In genomic region chr18:11146947-11147345, GRCh38 we compare ENCODE assay signal across 17 cellular contexts. TPM values are rescaled to one million over a fixed set of nuclear protein-coding genes. Genes with fewer than 3 reads are reported as not detected.
DNase-seq lines count a peak whose midpoint lies in the region; ATAC-seq and TF ChIP-seq lines count a peak whose summit lies in the region.
"Had no signal": no experiment of that assay in that cellular context is flagged by ENCODE, and none has a peak within 500 bp of the region (broad histone marks: within the 10 kb centered on the region; RNA-seq: fewer than 3 reads in every experiment).

No MANE protein-coding gene starts in this region.

- intact Hi-C loops in sigmoid colon (cut with DNase I), result loop anchor here (5.0 kb wide), 1 partner anchor 290 kb away; no protein-coding TSS in a partner anchor

- H3K27me3 ChIP-seq in brain microvascular endothelial cell (replicated peaks), result no peaks in the 10 kb centered on the region
- peaks cover 71% of the 10 kb centered on the region for H3K27me3 ChIP-seq in iPS-20b (ENCODE audit: insufficient read depth, low read length)
- peaks cover 8 to 41% (median 28%) of the 10 kb centered on the region in 3 donors for H3K27me3 ChIP-seq in sigmoid colon

- H3K4me3 ChIP-seq in GM12875 (ENCODE audit: low read depth, low read length) (peak overlapping the region; percentile 63), brain microvascular endothelial cell (ENCODE audit: low read depth, low read length) (peak overlapping the region; percentile 69), iPS-20b (ENCODE audit: low read length) (peak overlapping the region; percentile 67), sigmoid colon (peak overlapping the region; percentile 8 to 53 (median 44))
- H3K4me3 ChIP-seq: colonic mucosa, K562, lung, SJSA1 had no signal

- TF ChIP-seq EP300 in sigmoid colon (IDR thresholded peaks at IDR 0.05), result no peak

- TF ChIP-seq CTCF in GM12875 (IDR thresholded peaks at IDR 0.05; ENCODE audit: borderline replicate concordance, insufficient read depth, low read depth, low read length), result no peak
- TF ChIP-seq CTCF in brain microvascular endothelial cell (IDR thresholded peaks at IDR 0.05; ENCODE audit: low read depth, low read length, missing control alignments), result no peak
- no peak for TF ChIP-seq CTCF in sigmoid colon (IDR thresholded peaks at IDR 0.05)

- no peak for TF ChIP-seq POLR2A in sigmoid colon (IDR thresholded peaks at IDR 0.05)

- in situ Hi-C loops in brain microvascular endothelial cell (cut with HindIII; ENCODE audit: low pct_ligation_motif_present, low sequenced_read_pairs), result no loop called here

- H3K27ac ChIP-seq in brain microvascular endothelial cell (no peak overlapping the region), iPS-20b (ENCODE audit: low read length) (no peak overlapping the region), sigmoid colon (peak overlapping the region in 2 of 4 donors; percentile 5 to 6)
- H3K27ac ChIP-seq: colonic mucosa, SJSA1 had no signal

- H3K9ac ChIP-seq in iPS-20b (ENCODE audit: low read depth, low read length), result no peak overlapping the region; the same call in 1 of the 2 replicates

- no peaks in the 10 kb centered on the region for H3K9me3 ChIP-seq in iPS-20b (ENCODE audit: insufficient read depth, low read depth, low read length)
- no peaks in the 10 kb centered on the region for H3K9me3 ChIP-seq in sigmoid colon
- H3K9me3 ChIP-seq: colonic mucosa, SJSA1 had no signal

- DNase-seq in brain microvascular endothelial cell, result no peak
- DNase-seq in sigmoid colon, result no peak
- DNase-seq in NCI-H69 (lab: John Stamatoyannopoulos, UW), result no peak
- DNase-seq in activated CD4-positive, alpha-beta T cell treated with anti-CD3 and anti-CD28 coated beads, Interleukin-2, amount 50 U/mL, for 48 hours, result no peak
- no peak for DNase-seq in NCI-H2081 (lab: John Stamatoyannopoulos, UW)
- DNase-seq: activated CD4-positive, alpha-beta memory T cell treated with anti-CD3 and anti-CD28 coated beads for 36 hours; amniotic stem cell; colonic mucosa; HCEC 1CT; NCI-H1105 treated with DMSO at 0.1 percent for 48 hours; NCI-H226 had no signal

- H3K4me1 ChIP-seq in iPS-20b (ENCODE audit: insufficient read depth, low read length), result peaks cover 39% of the 10 kb centered on the region
- peaks cover 0 to 21% (median 15%) of the 10 kb centered on the region in 4 donors for H3K4me1 ChIP-seq in sigmoid colon
- H3K4me1 ChIP-seq: colonic mucosa had no signal

- no peak for ATAC-seq in GM21381 (IDR thresholded peaks at IDR 0.05; ENCODE audit: unreplicated experiment)
- ATAC-seq: K562 had no signal

- WGBS in sigmoid colon, 2 donors, result 42 to 44% methylated on average over 15 of the region's 15 CpGs

- H3K36me3 ChIP-seq in brain microvascular endothelial cell (replicated peaks), result no peaks in the 10 kb centered on the region
- H3K36me3 ChIP-seq in iPS-20b (ENCODE audit: insufficient read depth, low read depth, low read length), result no peaks in the 10 kb centered on the region
- H3K36me3 ChIP-seq in sigmoid colon, result no peaks in the 10 kb centered on the region
- H3K36me3 ChIP-seq: colonic mucosa, SJSA1 had no signal

RNA-seq across cellular contexts. Expression of gene PIEZO2, which starts 2.4 kb away (rescaled TPM):
- 10 to 100 TPM; 24.3 to 35.2 (median 26.9) TPM for total RNA-seq in sigmoid colon
- polyA plus RNA-seq in sigmoid colon, result 1 to 10 TPM in 2 of 3 donors, not detected in 1; 1.4 to 1.8 TPM
- total RNA-seq: activated CD4-positive, alpha-beta memory T cell treated with anti-CD3 and anti-CD28 coated beads for 36 hours had no signal
